Comparison of ENCODE assay signal across 16 cellular contexts in genomic region chr22:47059701-47060161, GRCh38.
DNase-seq lines count a peak whose midpoint lies in the region; ATAC-seq, FAIRE-seq and TF ChIP-seq lines count a peak whose summit lies in the region.
"Had no signal": no experiment of that assay in that cellular context is flagged by ENCODE, and none has a peak within 500 bp of the region (broad histone marks: within the 10 kb centered on the region; RNA-seq: fewer than 3 reads in every experiment).

No MANE protein-coding gene starts in this region.

- BruUV-seq in GM12878 (replicated peaks; lab: Mats Ljungman, UMichigan): no TSS peak

- no peaks in the 10 kb centered on the region for H4K20me1 ChIP-seq in GM12878 (ENCODE audit: control insufficient read depth, insufficient read depth)

- no peak for TF ChIP-seq CTCF in heart right ventricle (IDR thresholded peaks at IDR 0.05)
- TF ChIP-seq CTCF in LNCaP clone FGC (IDR thresholded peaks at IDR 0.05; ENCODE audit: control insufficient read depth, extremely low read depth, insufficient read depth): no peak
- TF ChIP-seq CTCF in GM12878 (IDR thresholded peaks at IDR 0.05 in 2 of 3, conservative IDR thresholded peaks at IDR 0.05 in 1 of 3; ENCODE audit: control insufficient read depth in 2 of 3, extremely low read depth in 1 of 3, insufficient read depth in 1 of 3, low read depth in 3 of 3, low read length in 3 of 3): no peak

- H3K4me1 Mint-ChIP-seq in activated CD4-positive, alpha-beta T cell treated with anti-CD3 and anti-CD28 coated beads, Interleukin-2, amount 10 ng/mL, durations not matched to agents 24 days and 14 days: no peaks in the 10 kb centered on the region

- no peak overlapping the region; the same call in 1 of the 2 replicates for H3K9ac ChIP-seq in GM12878 (ENCODE audit: control insufficient read depth, insufficient read depth, low read length)

- ATAC-seq in Right ventricle myocardium superior (ENCODE audit: poor library complexity) (no peak), heart right ventricle (no peak), GM12878 (peak; percentile 62), HG03521 (IDR thresholded peaks at IDR 0.05; ENCODE audit: unreplicated experiment) (no peak)
- ATAC-seq: foreskin keratinocyte, natural killer cell had no signal

- WGBS in heart right ventricle, 2 donors: 89 to 92% methylated on average over 12 of the region's 12 CpGs
- 67% methylated on average over 12 of the region's 12 CpGs for WGBS in GM12878 (ENCODE audit: insufficient coverage, insufficient replicate concordance, low lambda C conversion rate, missing lambda C conversion rate)

- H3K36me3 ChIP-seq in heart right ventricle (peaks cover 0 to 73% (median 0%) of the 10 kb centered on the region in 9 donors), GM12878 (ENCODE audit: control insufficient read depth in 2 of 2, insufficient read depth in 2 of 2, low read length in 1 of 2) (peaks cover 9 to 16% of the 10 kb centered on the region in 2 experiments; a peak in 3 of 4 replicates)
- H3K36me3 ChIP-seq: SJSA1 had no signal

- TF ChIP-seq RAD21 in GM12878 (IDR thresholded peaks at IDR 0.05; ENCODE audit: insufficient read depth, low read depth, low read length): no peak

- H3K27me3 ChIP-seq in heart right ventricle: no peaks in the 10 kb centered on the region
- H3K27me3 ChIP-seq in GM12878 (replicated peaks in 1 of 2; ENCODE audit: control insufficient read depth in 2 of 2, insufficient read depth in 2 of 2, low read length in 1 of 2): no peaks in the 10 kb centered on the region
- H3K27me3 ChIP-seq: foreskin keratinocyte, SJSA1 had no signal

- H3K4me3 Mint-ChIP-seq in activated CD4-positive, alpha-beta T cell treated with anti-CD3 and anti-CD28 coated beads, Interleukin-2, amount 10 ng/mL, durations not matched to agents 24 days and 14 days: no peak overlapping the region
- H3K4me3 Mint-ChIP-seq: natural killer cell had no signal

- DNase-seq in Right ventricle myocardium superior: peak; percentile 13
- DNase-seq in heart right ventricle: no peak
- DNase-seq in LNCaP clone FGC (ENCODE audit: low read depth): peak; percentile 6
- DNase-seq in GM12878 (ENCODE audit: low read depth, low spot score): peak; percentile 8
- DNase-seq in NCI-H2107 (lab: John Stamatoyannopoulos, UW): no peak
- DNase-seq in activated CD4-positive, alpha-beta T cell treated with anti-CD3 and anti-CD28 coated beads, Interleukin-2, amount 10 ng/mL, durations not matched to agents 24 days and 14 days: no peak
- DNase-seq in stimulated activated naive CD4-positive, alpha-beta T cell (lab: John Stamatoyannopoulos, UW): no peak
- DNase-seq: activated CD4-positive, alpha-beta T cell treated with anti-CD3 and anti-CD28 coated beads, Interleukin-2, amount 50 U/mL, for 1 hour; activated T-cell treated with anti-CD3 and anti-CD28 coated beads, Interleukin-2, amount 50 U/mL, for 48 hours; cerebellar nuclear complex; natural killer cell; NCI-H2081 treated with DMSO at 0.1 percent for 48 hours had no signal

- H3K36me3 Mint-ChIP-seq in activated CD4-positive, alpha-beta T cell treated with anti-CD3 and anti-CD28 coated beads, Interleukin-2, amount 10 ng/mL, durations not matched to agents 24 days and 14 days (ENCODE audit: low read depth): peaks cover 5% of the 10 kb centered on the region

- no peaks in the 10 kb centered on the region for H3K79me2 ChIP-seq in GM12878 (ENCODE audit: control insufficient read depth, insufficient read depth, low read length)

- TF ChIP-seq POLR2A in GM12878 (IDR thresholded peaks at IDR 0.05; ENCODE audit: low read depth, low read length): no peak

- no peaks in the 10 kb centered on the region for H3K4me1 ChIP-seq in heart right ventricle
- H3K4me1 ChIP-seq in GM12878 (ENCODE audit: control insufficient read depth, insufficient read depth, low read length): peaks cover 21% of the 10 kb centered on the region
- H3K4me1 ChIP-seq: foreskin keratinocyte, SJSA1 had no signal

- POLR2A ChIA-PET in GM12878 (lab: Charles Lee): no interaction called here

- H3K9me3 ChIP-seq in heart right ventricle: no peaks in the 10 kb centered on the region
- no peaks in the 10 kb centered on the region; the same call in 2 of the 3 replicates for H3K9me3 ChIP-seq in GM12878 (replicated peaks; ENCODE audit: control insufficient read depth, insufficient read depth, low read length)
- H3K9me3 ChIP-seq: SJSA1 had no signal

- intact Hi-C loops in Right ventricle myocardium superior (cut with DNase I) (no loop called here), heart right ventricle (cut with DNase I) (no loop called here), GM12878 (cut with micrococcal nuclease; ENCODE audit: unreplicated experiment) (no loop called here)
- intact Hi-C loops in activated CD4-positive, alpha-beta T cell treated with anti-CD3 and anti-CD28 coated beads, Interleukin-2, amount 10 ng/mL, durations not matched to agents 24 days and 14 days (cut with micrococcal nuclease): no loop called here

- peak; percentile 47 for FAIRE-seq in GM12878 (lab: Jason Lieb, UNC)

- no peak overlapping the region for H3K27ac ChIP-seq in heart right ventricle
- peak overlapping the region; percentile 9; the same call in 1 of the 2 replicates for H3K27ac ChIP-seq in GM12878 (ENCODE audit: control insufficient read depth, insufficient read depth)
- H3K27ac ChIP-seq: foreskin keratinocyte, SJSA1 had no signal

- no peak overlapping the region for H2AFZ ChIP-seq in GM12878 (ENCODE audit: control insufficient read depth, low read depth, low read length)

- H3K27me3 Mint-ChIP-seq in activated CD4-positive, alpha-beta T cell treated with anti-CD3 and anti-CD28 coated beads, Interleukin-2, amount 10 ng/mL, durations not matched to agents 24 days and 14 days: no peaks in the 10 kb centered on the region

- H3K4me3 ChIP-seq in heart right ventricle (no peak overlapping the region), LNCaP clone FGC (ENCODE audit: low read depth, low read length) (no peak overlapping the region), GM12878 (no peak overlapping the region)
- H3K4me3 ChIP-seq: lung, SJSA1 had no signal

- no peak overlapping the region for H3K27ac Mint-ChIP-seq in activated CD4-positive, alpha-beta T cell treated with anti-CD3 and anti-CD28 coated beads, Interleukin-2, amount 10 ng/mL, durations not matched to agents 24 days and 14 days
- H3K27ac Mint-ChIP-seq: natural killer cell had no signal

- H3K9me3 Mint-ChIP-seq in activated CD4-positive, alpha-beta T cell treated with anti-CD3 and anti-CD28 coated beads, Interleukin-2, amount 10 ng/mL, durations not matched to agents 24 days and 14 days: no peaks in the 10 kb centered on the region
- H3K9me3 Mint-ChIP-seq: natural killer cell had no signal

- in situ Hi-C loops in GM12878 (cut with MboI): no loop called here

- RAD21 ChIA-PET in GM12878 (lab: Charles Lee; ENCODE audit: unreplicated experiment): no interaction called here

- no peak for TF ChIP-seq EP300 in GM12878 (IDR thresholded peaks at IDR 0.05; ENCODE audit: borderline replicate concordance in 1 of 2, control insufficient read depth in 1 of 2, low read depth in 2 of 2, low read length in 2 of 2)

- peak overlapping the region; percentile 82 for H3K4me2 ChIP-seq in GM12878 (ENCODE audit: control insufficient read depth, insufficient read depth)

- SMC1A ChIA-PET in GM12878 (lab: Charles Lee; ENCODE audit: uncharacterized antibody, unreplicated experiment): no interaction called here

- CTCF ChIA-PET in GM12878 (lab: Yijun Ruan, JAX): no interaction called here

TF ChIP-seq in GM12878, 131 proteins besides CTCF, POLR2A, EP300 and RAD21:
- TF ChIP-seq ZZZ3 (IDR thresholded peaks at IDR 0.05; ENCODE audit: control insufficient read depth, insufficient read length, low read depth): no peak
- TF ChIP-seq RBBP5 (conservative IDR thresholded peaks at IDR 0.05): no peak
- peak; percentile 88; the same call in 2 of the 3 replicates for TF ChIP-seq POU2F2 (IDR thresholded peaks at IDR 0.05; ENCODE audit: borderline replicate concordance, low read depth, low read length)
- TF ChIP-seq SMAD5 (IDR thresholded peaks at IDR 0.05; ENCODE audit: low read depth): no peak

Comparison
In these comparisons a context has a peak if more than half of its experiments do, and no peak if none do; other contexts are left out.
1. DNase-seq: peak in Right ventricle myocardium superior (single experiment), LNCaP clone FGC (single experiment) and GM12878 (single experiment); none in heart right ventricle (0 of 2), NCI-H2107 (single experiment), activated CD4-positive, alpha-beta T cell treated with anti-CD3 and anti-CD28 coated beads, Interleukin-2, amount 10 ng/mL, durations not matched to agents 24 days and 14 days (single experiment) and stimulated activated naive CD4-positive, alpha-beta T cell (0 of 6).